Comparison of ENCODE assay signal across 24 cellular contexts in genomic region chr6:80435457-80435856, GRCh38.
"Had no signal": no experiment of that assay in that cellular context is flagged by ENCODE, and none has a peak within 500 bp of the region (broad histone marks: within the 10 kb centered on the region; RNA-seq: fewer than 3 reads in every experiment).

No MANE protein-coding gene starts in this region.

- DNase-seq: hypothalamus; immature natural killer cell; kidney; left colon; left lung; lower lobe of right lung; mammary epithelial cell; mesenchymal stem cell; naive thymus-derived CD8-positive, alpha-beta T cell; nucleus accumbens; pancreas; posterior cingulate gyrus; retina; right cardiac atrium; spleen; stimulated activated CD4-positive, alpha-beta T cell treated with anti-CD3 and anti-CD28 coated beads, Interleukin-4, amount 100 ng/mL, for 24 hours; stimulated activated naive CD4-positive, alpha-beta T cell; tibial artery; trophoblast cell; upper lobe of right lung had no signal

- H3K4me3 ChIP-seq: left lung, lower lobe of right lung, pancreas, prostate gland, skin epidermis, spleen, suprapubic skin, thoracic aorta, tibial artery, upper lobe of right lung had no signal

- H3K4me1 ChIP-seq: left lung, lower lobe of right lung, pancreas, prostate gland, spleen, suprapubic skin, upper lobe of right lung had no signal

- H3K9me3 ChIP-seq: lower lobe of right lung, pancreas, prostate gland, suprapubic skin, thoracic aorta, tibial artery, upper lobe of right lung had no signal

- H3K27ac ChIP-seq: left lung, lower lobe of right lung, pancreas, prostate gland, skin epidermis, spleen, suprapubic skin, thoracic aorta, tibial artery, upper lobe of right lung had no signal

- H3K36me3 ChIP-seq: left lung, lower lobe of right lung, pancreas, prostate gland, spleen, suprapubic skin, thoracic aorta, tibial artery, upper lobe of right lung had no signal

- H3K27me3 ChIP-seq: left lung, pancreas, spleen, suprapubic skin, tibial artery, upper lobe of right lung had no signal
